ENCODE assay signal across 10 cellular contexts in the genomic region with DNA sequence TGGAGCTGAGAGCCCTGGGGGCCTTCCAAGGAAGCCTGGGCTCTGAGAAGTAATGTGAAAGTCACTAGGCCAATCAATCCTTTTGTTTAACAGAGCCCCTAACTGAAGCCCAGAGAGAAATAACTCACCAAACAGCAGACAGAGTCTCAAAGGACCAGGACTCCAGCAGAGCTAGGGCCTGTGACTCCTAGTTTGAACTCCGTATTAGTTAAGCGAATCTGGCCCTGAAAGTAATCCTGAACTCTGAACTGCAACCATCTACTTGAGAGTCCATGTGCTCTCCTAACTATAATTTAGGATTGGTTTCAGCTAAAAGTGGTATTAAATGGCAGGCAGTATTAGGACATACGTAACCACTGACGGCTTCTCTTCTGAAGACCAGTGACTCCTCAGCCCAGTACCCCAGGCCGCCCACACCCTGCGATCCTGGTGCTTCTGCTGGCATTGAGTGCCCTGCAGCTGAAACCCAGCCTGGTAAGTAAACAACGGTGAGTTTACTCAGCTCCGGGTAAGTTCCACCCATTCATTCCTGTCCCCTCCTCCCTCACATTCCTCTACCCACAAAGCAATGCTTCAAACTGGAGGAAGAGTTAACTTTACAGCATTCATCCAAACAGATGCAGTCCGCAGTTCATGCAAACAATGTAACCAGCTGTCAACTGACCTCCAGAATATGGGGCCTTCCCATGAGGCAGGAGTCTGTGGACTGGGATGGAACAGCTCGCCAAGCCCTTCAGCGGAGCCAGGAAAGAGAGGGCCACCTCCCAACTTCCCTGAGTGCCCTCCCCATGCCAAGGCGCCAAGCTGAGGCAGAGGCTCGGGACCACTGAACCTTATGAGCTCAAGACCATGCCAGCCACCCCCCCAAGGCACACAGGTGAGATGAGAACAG. TPM values are rescaled to one million over a fixed set of nuclear protein-coding genes. Genes with fewer than 3 reads are reported as not detected.
DNase-seq lines count a peak whose midpoint lies in the region; TF ChIP-seq lines count a peak whose summit lies in the region.
"Had no signal": no experiment of that assay in that cellular context is flagged by ENCODE, and none has a peak within 500 bp of the region (broad histone marks: within the 10 kb centered on the region; RNA-seq: fewer than 3 reads in every experiment).

No MANE protein-coding gene starts in this region.

- DNase-seq in H7 (peak; percentile 54), NT2/D1 (ENCODE audit: low read depth, low spot score) (no peak), esophagus squamous epithelium (lab: John Stamatoyannopoulos, UW) (no peak), prostate gland (ENCODE audit: low spot score) (peak; percentile 91), head of caudate nucleus (no peak)
- no peak for DNase-seq in stimulated activated CD4-positive, alpha-beta T cell treated with anti-CD3 and anti-CD28 coated beads, Interleukin-4, amount 100 ng/mL, for 4 hours
- no peak for DNase-seq in activated T-cell treated with anti-CD3 and anti-CD28 coated beads, Interleukin-2, amount 50 U/mL, for 48 hours
- no peak for DNase-seq in effector CD4-positive, alpha-beta T cell
- DNase-seq: activated CD4-positive, alpha-beta T cell treated with anti-CD3 and anti-CD28 coated beads, Interleukin-2, amount 50 U/mL, for 48 hours; central memory CD4-positive, alpha-beta T cell had no signal

- peak overlapping the region; percentile 8 for H3K9ac ChIP-seq in NT2/D1 (ENCODE audit: insufficient read length, low read depth)

- intact Hi-C loops in esophagus squamous epithelium (cut with DNase I) (no loop called here), prostate gland (cut with DNase I) (no loop called here), head of caudate nucleus (cut with DNase I) (no loop called here)

- H3K27me3 ChIP-seq in H7 (ENCODE audit: control insufficient read depth, insufficient read depth, low read length) (no peaks in the 10 kb centered on the region; the same call in 1 of the 2 replicates), NT2/D1 (ENCODE audit: insufficient read depth, insufficient read length) (no peaks in the 10 kb centered on the region), esophagus squamous epithelium (peaks cover 0 to 7% (median 0%) of the 10 kb centered on the region in 4 donors), prostate gland (replicated peaks; ENCODE audit: insufficient read depth) (no peaks in the 10 kb centered on the region)

- 39 to 51% methylated on average over 8 to 12 of the region's 13 CpGs for WGBS in esophagus squamous epithelium, 2 donors
- 48% methylated on average over 13 of the region's 13 CpGs for WGBS in prostate gland

- TF ChIP-seq CTCF in esophagus squamous epithelium (IDR thresholded peaks at IDR 0.05) (no peak), prostate gland (IDR thresholded peaks at IDR 0.05) (no peak)

- H3K36me3 ChIP-seq in H7 (replicated peaks; ENCODE audit: control insufficient read depth, insufficient read depth, low read length) (no peaks in the 10 kb centered on the region; the same call in 1 of the 2 replicates), NT2/D1 (ENCODE audit: insufficient read depth, insufficient read length, low read length) (no peaks in the 10 kb centered on the region), esophagus squamous epithelium (no peaks in the 10 kb centered on the region), prostate gland (no peaks in the 10 kb centered on the region)

- H3K4me1 ChIP-seq in NT2/D1 (ENCODE audit: insufficient read depth, insufficient read length) (peaks cover 9% of the 10 kb centered on the region), esophagus squamous epithelium (peaks cover 23 to 69% (median 28%) of the 10 kb centered on the region in 3 donors), prostate gland (replicated peaks) (peaks cover 14% of the 10 kb centered on the region)

- no peak for TF ChIP-seq POLR2A in esophagus squamous epithelium (IDR thresholded peaks at IDR 0.05)
- peak; percentile 65 for TF ChIP-seq POLR2A in prostate gland (IDR thresholded peaks at IDR 0.05)

- H3K4me3 ChIP-seq in H7 (ENCODE audit: insufficient read depth, low read depth, low read length) (no peak overlapping the region), NT2/D1 (ENCODE audit: insufficient read length, low read depth) (no peak overlapping the region), esophagus squamous epithelium (no peak overlapping the region), prostate gland (no peak overlapping the region)

- H3K27ac ChIP-seq in esophagus squamous epithelium = peak overlapping the region; percentile 77 to 89 (median 83)
- peak overlapping the region; percentile 88 to 95 for H3K27ac ChIP-seq in prostate gland

- H3K9me3 ChIP-seq in NT2/D1 (ENCODE audit: insufficient read depth, low read length) (peaks cover 9% of the 10 kb centered on the region; the same call in 1 of the 2 replicates), esophagus squamous epithelium (no peaks in the 10 kb centered on the region), prostate gland (no peaks in the 10 kb centered on the region)

RNA-seq across cellular contexts. Expression of gene MYO5C, which starts 7.3 kb away (rescaled TPM):
- total RNA-seq in H7 (2014; rRNA removed; shearing (Covaris generic)) = 1.7 and 3.3 TPM in 2 replicates
- total RNA-seq in esophagus squamous epithelium = 10 to 100 TPM; 17.8 to 25.5 (median 23.6) TPM
- 10 to 100 TPM; 53.5 to 59.9 TPM for total RNA-seq in prostate gland

Comparison
In these comparisons a context has a peak if more than half of its experiments do, and no peak if none do; other contexts are left out.
1. DNase-seq: peak in H7 (single experiment) and prostate gland (single experiment); none in NT2/D1 (single experiment), esophagus squamous epithelium (single experiment), stimulated activated CD4-positive, alpha-beta T cell treated with anti-CD3 and anti-CD28 coated beads, Interleukin-4, amount 100 ng/mL, for 4 hours (0 of 2), activated T-cell treated with anti-CD3 and anti-CD28 coated beads, Interleukin-2, amount 50 U/mL, for 48 hours (0 of 2), effector CD4-positive, alpha-beta T cell (single experiment) and head of caudate nucleus (0 of 42).